ENCODE assay signal across 8 cellular contexts in genomic region chr16:87317766-87318121, GRCh38. TPM values are rescaled to one million over a fixed set of nuclear protein-coding genes. Genes with fewer than 3 reads are reported as not detected.
DNase-seq lines count a peak whose midpoint lies in the region; ATAC-seq, FAIRE-seq and TF ChIP-seq lines count a peak whose summit lies in the region.

No MANE protein-coding gene starts in this region.

- POLR2A ChIA-PET in GM12878 (lab: Charles Lee): interaction anchor here (0.7 to 2.9 kb wide), 3 partner anchors 33 to 75 kb away, joined by 3 to 19 read pairs (median 4); partner anchors contain the start of gene FBXO31

- no peaks in the 10 kb centered on the region for H4K20me1 ChIP-seq in GM12878 (ENCODE audit: control insufficient read depth, insufficient read depth)

- H3K9ac ChIP-seq in GM12878 (ENCODE audit: control insufficient read depth, insufficient read depth, low read length): peak overlapping the region; percentile 99

- H3K79me2 ChIP-seq in GM12878 (ENCODE audit: control insufficient read depth, insufficient read depth, low read length): peaks cover 16% of the 10 kb centered on the region

- TF ChIP-seq RAD21 in GM12878 (IDR thresholded peaks at IDR 0.05; ENCODE audit: insufficient read depth, low read depth, low read length): no peak

- RAD21 ChIA-PET in GM12878 (lab: Charles Lee; ENCODE audit: unreplicated experiment): interaction anchor here (1.0 to 3.3 kb wide), 3 partner anchors 66 to 461 kb away, joined by 3 to 16 read pairs (median 4); partner anchors contain the start of gene FBXO31

- in situ Hi-C loops in GM12878 (cut with MboI): no loop called here

- no peak for TF ChIP-seq EP300 in GM12878 (IDR thresholded peaks at IDR 0.05; ENCODE audit: borderline replicate concordance in 1 of 2, control insufficient read depth in 1 of 2, low read depth in 2 of 2, low read length in 2 of 2)

- intact Hi-C loops in GM12878 (cut with micrococcal nuclease; ENCODE audit: unreplicated experiment): loop anchor here (2.0 to 10.0 kb wide), 2 partner anchors 65 to 317 kb away; partner anchors contain the start of gene FBXO31

- peak overlapping the region; percentile 89 for H3K4me3 ChIP-seq in GM12878

- peaks cover 12% of the 10 kb centered on the region for H3K4me1 ChIP-seq in GM12878 (ENCODE audit: control insufficient read depth, insufficient read depth, low read length)

- SMC1A ChIA-PET in GM12878 (lab: Charles Lee; ENCODE audit: uncharacterized antibody, unreplicated experiment): interaction anchor here (0.9 to 2.3 kb wide), 4 partner anchors 10 to 314 kb away, joined by 3 to 8 read pairs (median 5); partner anchors contain the start of gene FBXO31

- WGBS in GM12878 (ENCODE audit: insufficient coverage, insufficient replicate concordance, low lambda C conversion rate, missing lambda C conversion rate): 0% methylated on average over 18 of the region's 18 CpGs

- CTCF ChIA-PET in GM12878 (lab: Yijun Ruan, JAX): interaction anchor here (0.6 to 3.9 kb wide), 10 partner anchors 39 to 462 kb away, joined by 3 to 15 read pairs (median 4); partner anchors contain the start of gene FBXO31

- no peaks in the 10 kb centered on the region for H3K27me3 ChIP-seq in GM12878 (replicated peaks in 1 of 2; ENCODE audit: control insufficient read depth in 2 of 2, insufficient read depth in 2 of 2, low read length in 1 of 2)

- peak; percentile 31 for DNase-seq in NCI-H345 (lab: John Stamatoyannopoulos, UW)
- no peak for DNase-seq in NCI-H345 treated with DMSO at 0.1 percent for 48 hours (lab: John Stamatoyannopoulos, UW; ENCODE audit: unreplicated experiment)
- DNase-seq in NOMO-1 treated with dmso at 0.1 percent for 144 hours (lab: John Stamatoyannopoulos, UW; ENCODE audit: unreplicated experiment): peak; percentile 23
- no peak for DNase-seq in GM12878 (ENCODE audit: low read depth, low spot score)
- DNase-seq in iPS-NIHi7 (ENCODE audit: extremely low spot score): peak; percentile 52
- DNase-seq in stimulated activated CD4-positive, alpha-beta T cell treated with anti-CD3 and anti-CD28 coated beads, Interleukin-15, amount 100 ng/mL, for 24 hours: peak; percentile 69

- peak overlapping the region; percentile 94 for H3K4me2 ChIP-seq in GM12878 (ENCODE audit: control insufficient read depth, insufficient read depth)

- BruUV-seq in GM12878 (replicated peaks; lab: Mats Ljungman, UMichigan): no TSS peak

- no peaks in the 10 kb centered on the region for H3K9me3 ChIP-seq in GM12878 (replicated peaks; ENCODE audit: control insufficient read depth, insufficient read depth, low read length)

- no peak for TF ChIP-seq CTCF in GM12878 (IDR thresholded peaks at IDR 0.05 in 2 of 3, conservative IDR thresholded peaks at IDR 0.05 in 1 of 3; ENCODE audit: control insufficient read depth in 2 of 3, extremely low read depth in 1 of 3, insufficient read depth in 1 of 3, low read depth in 3 of 3, low read length in 3 of 3)

- peak overlapping the region; percentile 94 for H2AFZ ChIP-seq in GM12878 (ENCODE audit: control insufficient read depth, low read depth, low read length)

- FAIRE-seq in GM12878 (lab: Jason Lieb, UNC): no peak

- no peak for TF ChIP-seq POLR2A in GM12878 (IDR thresholded peaks at IDR 0.05; ENCODE audit: low read depth, low read length)

- ATAC-seq in HG02571 (IDR thresholded peaks at IDR 0.05; ENCODE audit: unreplicated experiment) (peak; percentile 28), GM12878 (peak; percentile 61), HG03378 (IDR thresholded peaks at IDR 0.05; ENCODE audit: unreplicated experiment) (no peak)

- H3K27ac ChIP-seq in GM12878 (ENCODE audit: control insufficient read depth, insufficient read depth): peak overlapping the region; percentile 95

- H3K36me3 ChIP-seq in GM12878 (ENCODE audit: control insufficient read depth in 2 of 2, insufficient read depth in 2 of 2, low read length in 1 of 2): no peaks in the 10 kb centered on the region

TF ChIP-seq in GM12878, 131 proteins besides CTCF, POLR2A, EP300 and RAD21:
- peak; percentile 64; the same call in 1 of the 2 replicates for TF ChIP-seq SIN3A (IDR thresholded peaks at IDR 0.05; ENCODE audit: low read depth, low read length)
- peak; percentile 33; the same call in 1 of the 2 replicates for TF ChIP-seq E2F4 (IDR thresholded peaks at IDR 0.05; ENCODE audit: low read depth, low read length)
- peak; percentile 69; the same call in 1 of the 2 replicates for TF ChIP-seq MXI1 (IDR thresholded peaks at IDR 0.05; ENCODE audit: low read depth, low read length)
- TF ChIP-seq GABPA (IDR thresholded peaks at IDR 0.05; ENCODE audit: low read depth): no peak
- no peak for TF ChIP-seq IKZF1 (conservative IDR thresholded peaks at IDR 0.05)
- TF ChIP-seq EGR1 (IDR thresholded peaks at IDR 0.05; ENCODE audit: borderline replicate concordance in 1 of 2, low read depth in 2 of 2, low read length in 2 of 2): 0 out of 3 replicates have a peak, but pooled peaks of 1 of the 2 experiments have one; percentile 2
- TF ChIP-seq ZNF384 (IDR thresholded peaks at IDR 0.05; ENCODE audit: borderline replicate concordance, low read depth, low read length): peak; percentile 3; the same call in 1 of the 2 replicates
- TF ChIP-seq NBN (IDR thresholded peaks at IDR 0.05): peak; percentile 22; the same call in 1 of the 2 replicates
- TF ChIP-seq SMARCA5 (IDR thresholded peaks at IDR 0.05): 0 out of 2 replicates have a peak, but pooled peaks have one; percentile 8

RNA-seq across cellular contexts. Expression of gene C16orf95, which starts 0.6 kb away (rescaled TPM):
- total RNA-seq in GM12878 (2013; cell fraction: nucleolus; rRNA removed): 8.1 and 8.3 TPM in 2 replicates
- total RNA-seq in GM12878 (2014; rRNA removed): 4.7 and 7.2 TPM in 2 replicates
- total RNA-seq in GM12878 (2014; rRNA removed; fragmentation: Illumina TruSeq; extraction: Trizol): 3.4 TPM in 2 replicates
- 10.5 and 11.7 TPM in 2 replicates for total RNA-seq in GM12878 (2021)
- 3.7 TPM for polyA plus RNA-seq in GM12878 (2011; ENCODE audit: low read depth)
- polyA plus RNA-seq in GM12878 (2011; rRNA removed): 1.8 and 4.8 TPM in 2 replicates
- polyA plus RNA-seq in GM12878 (2011; cell fraction: cytosol; rRNA removed): 6.5 and 8.2 TPM in 2 replicates
- polyA plus RNA-seq in GM12878 (2011; cell fraction: nucleus; rRNA removed): 6.8 and 10.2 TPM in 2 replicates
- 7.1 and 7.5 TPM in 2 replicates for polyA plus RNA-seq in GM12878 (2012)
- polyA plus RNA-seq in GM12878 (2014; fragmentation: Illumina TruSeq; extraction: Trizol): 1.0 and 1.5 TPM in 2 replicates
- 1 to 10 TPM in 1 of 2 experiments, under 1 TPM in 1; 0.90 to 4.8 TPM for polyA plus RNA-seq in GM12878 (2014; fragmentation: Nextera tagmentation; extraction: Ambion mirVana)
- polyA plus RNA-seq in GM12878 (2014; rRNA removed): 6.2 and 8.1 TPM in 2 replicates
- polyA plus RNA-seq in GM12878 (2016; fragmentation: Nextera tagmentation; extraction: Ambion mirVana): 10 to 100 TPM; 19.5 to 22.7 TPM
- 2.7 and 3.4 TPM in 2 replicates for polyA minus RNA-seq in GM12878 (2011; rRNA and poly(A)+ RNA removed)
- not detected in 2 replicates for polyA minus RNA-seq in GM12878 (2011; cell fraction: cytosol; rRNA and poly(A)+ RNA removed)
- 4.1 and 4.9 TPM in 2 replicates for polyA minus RNA-seq in GM12878 (2011; cell fraction: nucleus; rRNA and poly(A)+ RNA removed)

Comparison
In these comparisons a context has a peak if more than half of its experiments do, and no peak if none do; other contexts are left out.
1. DNase-seq: peak in NCI-H345 (single experiment), NOMO-1 treated with dmso at 0.1 percent for 144 hours (single experiment), iPS-NIHi7 (single experiment) and stimulated activated CD4-positive, alpha-beta T cell treated with anti-CD3 and anti-CD28 coated beads, Interleukin-15, amount 100 ng/mL, for 24 hours (single experiment); none in NCI-H345 treated with DMSO at 0.1 percent for 48 hours (single experiment) and GM12878 (single experiment).